In genomic region chr4:1960170-1960825, GRCh38 we compare ENCODE assay signal across 17 cellular contexts. TPM values are rescaled to one million over a fixed set of nuclear protein-coding genes. Genes with fewer than 3 reads are reported as not detected.
DNase-seq lines count a peak whose midpoint lies in the region; ATAC-seq and TF ChIP-seq lines count a peak whose summit lies in the region.
"Had no signal": no experiment of that assay in that cellular context is flagged by ENCODE, and none has a peak within 500 bp of the region (broad histone marks: within the 10 kb centered on the region; RNA-seq: fewer than 3 reads in every experiment).

No MANE protein-coding gene starts in this region.

- no peak overlapping the region for H3K4me3 ChIP-seq in adipocyte (ENCODE audit: low read length)
- no peak overlapping the region for H3K4me3 ChIP-seq in fibroblast of the aortic adventitia (ENCODE audit: low read depth, low read length)
- no peak overlapping the region for H3K4me3 ChIP-seq in aorta (ENCODE audit: low read length in 2 of 2)
- H3K4me3 ChIP-seq: neural progenitor cell had no signal

- no peak overlapping the region for H3K9ac ChIP-seq in adipocyte (ENCODE audit: low read length)
- H3K9ac ChIP-seq: neural progenitor cell had no signal

- H3K36me3 ChIP-seq in adipocyte (ENCODE audit: control insufficient read depth, insufficient read depth, low read length, severe bottlenecking): peaks cover 26% of the 10 kb centered on the region
- H3K36me3 ChIP-seq in aorta (ENCODE audit: control insufficient read depth in 1 of 2, insufficient read depth in 2 of 2, low read length in 1 of 2): no peaks in the 10 kb centered on the region

- H3K27me3 ChIP-seq in adipocyte (replicated peaks; ENCODE audit: control insufficient read depth, insufficient read depth, low read length): no peaks in the 10 kb centered on the region
- H3K27me3 ChIP-seq in aorta (ENCODE audit: control insufficient read depth in 1 of 2, insufficient read depth in 2 of 2, low read length in 1 of 2): no peaks in the 10 kb centered on the region
- H3K27me3 ChIP-seq: neural progenitor cell had no signal

- intact Hi-C loops in aorta (cut with DNase I): no loop called here

- 76 to 80% methylated on average over 7 of the region's 7 CpGs for WGBS in aorta, 2 donors

- H3K4me1 ChIP-seq in adipocyte (ENCODE audit: control insufficient read depth, insufficient read depth, low read length): peaks cover 7% of the 10 kb centered on the region
- no peaks in the 10 kb centered on the region for H3K4me1 ChIP-seq in aorta (ENCODE audit: control insufficient read depth in 1 of 2, insufficient read depth in 2 of 2, low read length in 2 of 2)
- H3K4me1 ChIP-seq: neural progenitor cell had no signal

- H3K9me3 ChIP-seq in adipocyte (ENCODE audit: control insufficient read depth, low read length) (no peaks in the 10 kb centered on the region), aorta (ENCODE audit: control insufficient read depth, low read length) (no peaks in the 10 kb centered on the region)

- TF ChIP-seq CTCF in fibroblast of the aortic adventitia (IDR thresholded peaks at IDR 0.05; ENCODE audit: insufficient read depth, low read length): no peak

- no peak overlapping the region for H3K27ac ChIP-seq in aorta (ENCODE audit: low read depth in 1 of 2, low read length in 2 of 2)
- H3K27ac ChIP-seq: neural progenitor cell had no signal

- ATAC-seq in GM21381 (IDR thresholded peaks at IDR 0.05; ENCODE audit: unreplicated experiment): no peak
- ATAC-seq in aorta (ENCODE audit: low FRiP score): no peak
- ATAC-seq: activated CD8-positive, alpha-beta memory T cell treated with anti-CD3 and anti-CD28 coated beads, Interleukin-2, amount 10 ng/mL, durations not matched to agents 7 days and 5 days had no signal

- DNase-seq in GM04503 (ENCODE audit: low read depth) (peak; percentile 24), adipocyte (ENCODE audit: low read depth) (peak; percentile 13), fibroblast of the aortic adventitia (ENCODE audit: low read depth) (peak; percentile 12), putamen (ENCODE audit: low spot score) (peak; percentile 76), aorta (no peak)
- no peak for DNase-seq in stimulated activated CD4-positive, alpha-beta T cell treated with anti-CD3 and anti-CD28 coated beads, Interleukin-2, amount 100 ng/mL, for 48 hours
- DNase-seq: activated CD4-positive, alpha-beta T cell treated with anti-CD3 and anti-CD28 coated beads for 48 hours; activated CD8-positive, alpha-beta memory T cell treated with anti-CD3 and anti-CD28 coated beads, Interleukin-2, amount 10 ng/mL, durations not matched to agents 7 days and 5 days; amygdala; COR-L47; cortex of kidney; GOT3; NCI-H1092; NCI-H2081; SW 1271 had no signal

RNA-seq across cellular contexts. Expression of gene NELFA, which starts 48.5 kb away (rescaled TPM):
- 14.8 and 26.2 TPM in 2 replicates for total RNA-seq in fibroblast of the aortic adventitia (ENCODE audit: low replicate concordance)
- 10 to 100 TPM; 17.7 to 27.4 TPM for total RNA-seq in aorta
- polyA plus RNA-seq in aorta: 10 to 100 TPM in 1 of 2 donors, 1 to 10 TPM in 1; 5.8 to 21.7 TPM

Comparison
In these comparisons a context has a peak if more than half of its experiments do, and no peak if none do; other contexts are left out.
1. DNase-seq: peak in GM04503 (single experiment), adipocyte (single experiment), fibroblast of the aortic adventitia (single experiment) and putamen (single experiment); none in aorta (0 of 2) and stimulated activated CD4-positive, alpha-beta T cell treated with anti-CD3 and anti-CD28 coated beads, Interleukin-2, amount 100 ng/mL, for 48 hours (0 of 2).